Comparison of ENCODE assay signal across 13 cellular contexts in genomic region chr11:61417670-61418069, GRCh38. TPM values are rescaled to one million over a fixed set of nuclear protein-coding genes. Genes with fewer than 3 reads are reported as not detected.
DNase-seq lines count a peak whose midpoint lies in the region; ATAC-seq and TF ChIP-seq lines count a peak whose summit lies in the region.
"Had no signal": no experiment of that assay in that cellular context is flagged by ENCODE, and none has a peak within 500 bp of the region (broad histone marks: within the 10 kb centered on the region; RNA-seq: fewer than 3 reads in every experiment).

No MANE protein-coding gene starts in this region.

- POLR2A ChIA-PET in naive thymus-derived CD4-positive, alpha-beta T cell (lab: Charles Lee), result interaction anchor here (0.7 to 1.0 kb wide), 2 partner anchors 12 to 258 kb away, joined by 4 to 5 read pairs; partner anchors contain the start of genes CPSF7 and SDHAF2

- DNase-seq in Caki2 (ENCODE audit: low read depth), result peak; percentile 25
- DNase-seq in NOMO-1 (lab: John Stamatoyannopoulos, UW; ENCODE audit: unreplicated experiment in 2 of 2), result peak; percentile 63 to 90
- peak; percentile 19 for DNase-seq in dermis blood vessel endothelial cell
- no peak for DNase-seq in naive thymus-derived CD4-positive, alpha-beta T cell
- DNase-seq in hippocampal formation (lab: John Stamatoyannopoulos, UW), result no peak
- DNase-seq in type B pancreatic cell (ENCODE audit: extremely low spot score, unreplicated experiment), result no peak
- no peak for DNase-seq in UCSD-AML1 (lab: John Stamatoyannopoulos, UW; ENCODE audit: unreplicated experiment)
- DNase-seq in putamen (ENCODE audit: low spot score), result no peak
- DNase-seq: DMS79, NCI-H446 treated with DMSO at 0.1 percent for 48 hours had no signal

- H3K36me3 Mint-ChIP-seq in naive thymus-derived CD4-positive, alpha-beta T cell, result peaks cover 12 to 58% (median 31%) of the 10 kb centered on the region in 5 donors
- H3K36me3 Mint-ChIP-seq in type B pancreatic cell, result peaks cover 54% of the 10 kb centered on the region

- peak overlapping the region in 5 of 9 donors; percentile 12 to 57 (median 28) for H3K27ac Mint-ChIP-seq in naive thymus-derived CD4-positive, alpha-beta T cell
- no peak overlapping the region for H3K27ac Mint-ChIP-seq in type B pancreatic cell
- H3K27ac Mint-ChIP-seq: mesothelial cell of epicardium had no signal

- peak overlapping the region; percentile 11 for H3K27ac ChIP-seq in naive thymus-derived CD4-positive, alpha-beta T cell (ENCODE audit: low read depth, low read length)

- in situ Hi-C loops in Caki2 (cut with HindIII; ENCODE audit: low pct_unique_long_range_greater_than_20kb, low sequenced_read_pairs), result no loop called here

- CTCF ChIA-PET in naive thymus-derived CD4-positive, alpha-beta T cell (lab: Charles Lee), result no interaction called here

- no peak overlapping the region for H3K4me3 ChIP-seq in naive thymus-derived CD4-positive, alpha-beta T cell (ENCODE audit: low read length)
- H3K4me3 ChIP-seq: smooth muscle cell had no signal

- H3K4me3 Mint-ChIP-seq in naive thymus-derived CD4-positive, alpha-beta T cell, result peak overlapping the region in 1 of 10 donors; percentile 12
- H3K4me3 Mint-ChIP-seq in type B pancreatic cell, result no peak overlapping the region
- H3K4me3 Mint-ChIP-seq: mesothelial cell of epicardium had no signal

- H3K9me3 Mint-ChIP-seq in naive thymus-derived CD4-positive, alpha-beta T cell, result no peaks in the 10 kb centered on the region
- H3K9me3 Mint-ChIP-seq in type B pancreatic cell, result no peaks in the 10 kb centered on the region
- H3K9me3 Mint-ChIP-seq: mesothelial cell of epicardium had no signal

- peaks cover 24 to 97% (median 32%) of the 10 kb centered on the region in 3 experiments for H3K36me3 ChIP-seq in naive thymus-derived CD4-positive, alpha-beta T cell (ENCODE audit: control insufficient read depth in 2 of 3, insufficient read depth in 3 of 3, low read length in 3 of 3)

- H3K4me1 Mint-ChIP-seq in naive thymus-derived CD4-positive, alpha-beta T cell, result peaks cover 25 to 68% (median 52%) of the 10 kb centered on the region in 7 donors
- peaks cover 8% of the 10 kb centered on the region for H3K4me1 Mint-ChIP-seq in type B pancreatic cell (ENCODE audit: unreplicated experiment)

- H3K4me1 ChIP-seq in naive thymus-derived CD4-positive, alpha-beta T cell (ENCODE audit: control insufficient read depth in 2 of 2, insufficient read depth in 2 of 2, low read length in 2 of 2), result peaks cover 0 to 5% of the 10 kb centered on the region in 2 donors

- no peaks in the 10 kb centered on the region for H3K9me3 ChIP-seq in naive thymus-derived CD4-positive, alpha-beta T cell (ENCODE audit: control insufficient read depth in 2 of 3, low read length in 3 of 3)

- TF ChIP-seq CTCF in type B pancreatic cell (conservative IDR thresholded peaks at IDR 0.05), result no peak

- intact Hi-C loops in naive thymus-derived CD4-positive, alpha-beta T cell (cut with micrococcal nuclease), result no loop called here

- no peaks in the 10 kb centered on the region for H3K27me3 ChIP-seq in naive thymus-derived CD4-positive, alpha-beta T cell (ENCODE audit: control insufficient read depth in 2 of 2, insufficient read depth in 2 of 2, low read length in 2 of 2)

- ATAC-seq in naive thymus-derived CD4-positive, alpha-beta T cell, result peak; percentile 86
- ATAC-seq: SK-N-SH treated with all-trans-retinoic acid at 6 μM for 48 hours had no signal

- no peaks in the 10 kb centered on the region for H3K27me3 Mint-ChIP-seq in naive thymus-derived CD4-positive, alpha-beta T cell
- H3K27me3 Mint-ChIP-seq in type B pancreatic cell, result no peaks in the 10 kb centered on the region

RNA-seq across cellular contexts. Expression of gene CPSF7, which starts 12.1 kb away (rescaled TPM):
- 24.5 and 44.8 TPM in 2 replicates for total RNA-seq in Caki2 (2014; rRNA removed; shearing (Covaris generic); ENCODE audit: low replicate concordance)
- 16.7 and 22.2 TPM in 2 replicates for total RNA-seq in dermis blood vessel endothelial cell
- total RNA-seq in naive thymus-derived CD4-positive, alpha-beta T cell, result 100 to 1,000 TPM in 4 of 5 experiments, 10 to 100 TPM in 1; 96.0 to 174 (median 113) TPM
- polyA plus RNA-seq in naive thymus-derived CD4-positive, alpha-beta T cell, result 10 to 100 TPM; 27.5 to 35.3 TPM
- 86.9 and 129 TPM in 2 replicates for total RNA-seq in type B pancreatic cell (ENCODE audit: low replicate concordance)

RNA-seq across cellular contexts. Expression of gene SDHAF2, which starts 12.3 kb away (rescaled TPM):
- total RNA-seq in Caki2 (2014; rRNA removed; shearing (Covaris generic); ENCODE audit: low replicate concordance), result 21.6 and 25.1 TPM in 2 replicates
- total RNA-seq in dermis blood vessel endothelial cell, result 23.2 and 57.0 TPM in 2 replicates
- 10 to 100 TPM; 36.1 to 56.6 (median 48.2) TPM for total RNA-seq in naive thymus-derived CD4-positive, alpha-beta T cell
- 100 to 1,000 TPM; 100 to 116 TPM for polyA plus RNA-seq in naive thymus-derived CD4-positive, alpha-beta T cell
- total RNA-seq in type B pancreatic cell (ENCODE audit: low replicate concordance), result 41.7 and 49.8 TPM in 2 replicates

RNA-seq across cellular contexts. Expression of gene TMEM216, which starts 25.3 kb away (rescaled TPM):
- total RNA-seq in Caki2 (2014; rRNA removed; shearing (Covaris generic); ENCODE audit: low replicate concordance), result 13.3 and 23.6 TPM in 2 replicates
- total RNA-seq in dermis blood vessel endothelial cell, result 8.8 and 14.0 TPM in 2 replicates
- 10 to 100 TPM in 2 of 5 experiments, 1 to 10 TPM in 3; 4.7 to 17.2 (median 9.2) TPM for total RNA-seq in naive thymus-derived CD4-positive, alpha-beta T cell
- 10 to 100 TPM; 34.7 to 35.8 TPM for polyA plus RNA-seq in naive thymus-derived CD4-positive, alpha-beta T cell
- total RNA-seq in type B pancreatic cell (ENCODE audit: low replicate concordance), result 14.8 and 19.9 TPM in 2 replicates

RNA-seq across cellular contexts. Expression of gene TMEM138, which starts 55.5 kb away (rescaled TPM):
- 13.2 and 31.3 TPM in 2 replicates for total RNA-seq in Caki2 (2014; rRNA removed; shearing (Covaris generic); ENCODE audit: low replicate concordance)
- 12.6 and 12.8 TPM in 2 replicates for total RNA-seq in dermis blood vessel endothelial cell
- 10 to 100 TPM; 54.6 to 65.1 (median 59.9) TPM for total RNA-seq in naive thymus-derived CD4-positive, alpha-beta T cell
- 10 to 100 TPM; 42.9 to 49.3 TPM for polyA plus RNA-seq in naive thymus-derived CD4-positive, alpha-beta T cell
- 35.3 and 54.5 TPM in 2 replicates for total RNA-seq in type B pancreatic cell (ENCODE audit: low replicate concordance)

RNA-seq across cellular contexts. Expression of gene CYB561A3, which starts 56.0 kb away (rescaled TPM):
- 56.1 and 59.9 TPM in 2 replicates for total RNA-seq in Caki2 (2014; rRNA removed; shearing (Covaris generic); ENCODE audit: low replicate concordance)
- 58.4 and 75.4 TPM in 2 replicates for total RNA-seq in dermis blood vessel endothelial cell
- 10 to 100 TPM; 37.9 to 47.6 (median 44.2) TPM for total RNA-seq in naive thymus-derived CD4-positive, alpha-beta T cell
- polyA plus RNA-seq in naive thymus-derived CD4-positive, alpha-beta T cell, result 10 to 100 TPM; 62.7 to 73.8 TPM
- 34.9 and 35.0 TPM in 2 replicates for total RNA-seq in type B pancreatic cell (ENCODE audit: low replicate concordance)

Comparison
In these comparisons a context has a peak if more than half of its experiments do, and no peak if none do; other contexts are left out.
1. DNase-seq: peak in Caki2 (single experiment), NOMO-1 (2 of 2) and dermis blood vessel endothelial cell (single experiment); none in naive thymus-derived CD4-positive, alpha-beta T cell (0 of 9), hippocampal formation (0 of 2), type B pancreatic cell (single experiment), UCSD-AML1 (single experiment) and putamen (single experiment).